Comparison of ENCODE assay signal across 25 cellular contexts in the genomic region with DNA sequence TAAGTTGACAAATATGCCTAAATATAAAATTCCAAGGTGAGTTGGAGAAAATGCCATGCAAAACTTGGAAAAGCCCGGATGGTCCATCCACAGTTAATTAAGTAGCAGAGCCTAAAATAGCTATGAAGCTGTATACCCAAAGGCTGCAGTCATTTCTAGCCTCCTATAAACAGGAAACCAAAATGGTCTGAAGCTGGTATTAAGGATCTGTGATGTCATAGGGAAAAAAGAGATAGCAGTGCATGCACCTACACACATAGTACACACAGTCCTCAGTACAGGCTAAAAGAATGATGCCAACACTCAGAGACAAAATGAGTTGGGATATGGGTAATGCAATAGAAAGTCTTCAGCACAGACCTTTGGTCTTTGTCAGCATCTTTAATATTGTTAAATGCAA.
A peak's percentile ranks its signal among the peaks of the same experiment; 100 is the strongest.
DNase-seq lines count a peak whose midpoint lies in the region; ATAC-seq and TF ChIP-seq lines count a peak whose summit lies in the region.
"Had no signal": no experiment of that assay in that cellular context is flagged by ENCODE, and none has a peak within 500 bp of the region (broad histone marks: within the 10 kb centered on the region; RNA-seq: fewer than 3 reads in every experiment).

No MANE protein-coding gene starts in this region.

- H3K27me3 Mint-ChIP-seq in CD4-positive, alpha-beta memory T cell: no peaks in the 10 kb centered on the region
- H3K27me3 Mint-ChIP-seq: B cell; CD8-positive, alpha-beta memory T cell; IgD-negative memory B cell; T-helper 17 cell had no signal

- no peak for TF ChIP-seq CTCF in WERI-Rb-1 (IDR thresholded peaks at IDR 0.05; ENCODE audit: low read depth, low read length)

- H3K36me3 ChIP-seq in WERI-Rb-1: no peaks in the 10 kb centered on the region
- H3K36me3 ChIP-seq in CD4-positive, alpha-beta memory T cell (ENCODE audit: insufficient read depth, low read length): no peaks in the 10 kb centered on the region
- H3K36me3 ChIP-seq: SJCRH30 had no signal

- in situ Hi-C loops in G401 (cut with HindIII; ENCODE audit: low sequenced_read_pairs) (no loop called here), ACHN (cut with HindIII; ENCODE audit: low pct_ligation_motif_present, low pct_unique_long_range_greater_than_20kb, low sequenced_read_pairs) (no loop called here)

- POLR2A ChIA-PET in CD4-positive, alpha-beta memory T cell (lab: Charles Lee; ENCODE audit: partially characterized antibody): no interaction called here

- no peaks in the 10 kb centered on the region for H3K36me3 Mint-ChIP-seq in CD4-positive, alpha-beta memory T cell
- H3K36me3 Mint-ChIP-seq: CD8-positive, alpha-beta memory T cell; IgD-negative memory B cell had no signal

- H3K27ac ChIP-seq in WERI-Rb-1: peak overlapping the region; percentile 7; the same call in 1 of the 2 replicates
- H3K27ac ChIP-seq in CD4-positive, alpha-beta memory T cell (ENCODE audit: low read depth, low read length): no peak overlapping the region
- H3K27ac ChIP-seq: C4-2B, KMS-11, SJCRH30 had no signal

- no peaks in the 10 kb centered on the region for H3K9me3 ChIP-seq in WERI-Rb-1 (ENCODE audit: severe bottlenecking)
- H3K9me3 ChIP-seq in CD4-positive, alpha-beta memory T cell (ENCODE audit: control insufficient read depth in 1 of 2, low read length in 2 of 2): no peaks in the 10 kb centered on the region
- H3K9me3 ChIP-seq: SJCRH30 had no signal

- peaks cover 0 to 3% (median 0%) of the 10 kb centered on the region in 8 donors for H3K9me3 Mint-ChIP-seq in CD4-positive, alpha-beta memory T cell

- no peaks in the 10 kb centered on the region for H3K4me1 ChIP-seq in CD4-positive, alpha-beta memory T cell (ENCODE audit: insufficient read depth, low read length)
- H3K4me1 ChIP-seq: SJCRH30 had no signal

- no peak for ATAC-seq in GM19463 (IDR thresholded peaks at IDR 0.05; ENCODE audit: unreplicated experiment)
- ATAC-seq: GM12878, HCT116, PC-3, Right ventricle myocardium inferior, SK-N-SH treated with all-trans-retinoic acid at 6 μM for 48 hours, T-helper 17 cell had no signal

- no peaks in the 10 kb centered on the region for H3K4me1 Mint-ChIP-seq in CD4-positive, alpha-beta memory T cell
- H3K4me1 Mint-ChIP-seq: B cell; CD8-positive, alpha-beta memory T cell; IgD-negative memory B cell; T-helper 17 cell had no signal

- no peak overlapping the region for H3K4me3 Mint-ChIP-seq in CD4-positive, alpha-beta memory T cell
- H3K4me3 Mint-ChIP-seq: B cell; CD8-positive, alpha-beta memory T cell; IgD-negative memory B cell; T-helper 17 cell had no signal

- H3K27ac Mint-ChIP-seq in CD4-positive, alpha-beta memory T cell: no peak overlapping the region
- H3K27ac Mint-ChIP-seq: B cell; CD8-positive, alpha-beta memory T cell; IgD-negative memory B cell; T-helper 17 cell had no signal

- H3K27me3 ChIP-seq in WERI-Rb-1 (ENCODE audit: insufficient read depth, low read depth, severe bottlenecking): no peaks in the 10 kb centered on the region
- H3K27me3 ChIP-seq in CD4-positive, alpha-beta memory T cell (ENCODE audit: insufficient read depth, low read length): no peaks in the 10 kb centered on the region
- H3K27me3 ChIP-seq: SJCRH30 had no signal

- no peak overlapping the region for H3K4me3 ChIP-seq in WERI-Rb-1 (ENCODE audit: low read depth, low read length)
- no peak overlapping the region for H3K4me3 ChIP-seq in CD4-positive, alpha-beta memory T cell (ENCODE audit: low read length in 2 of 2)
- H3K4me3 ChIP-seq: GM12878, SJCRH30 had no signal

- CTCF ChIA-PET in CD4-positive, alpha-beta memory T cell (lab: Charles Lee; ENCODE audit: partially characterized antibody): no interaction called here

- DNase-seq in G401 (ENCODE audit: low spot score): peak; percentile 62
- DNase-seq in NCI-H2171 treated with DMSO at 0.1 percent for 48 hours (lab: John Stamatoyannopoulos, UW): peak; percentile 85
- no peak for DNase-seq in WERI-Rb-1
- DNase-seq in NCI-H526 (lab: John Stamatoyannopoulos, UW): no peak
- no peak for DNase-seq in CD4-positive, alpha-beta memory T cell
- no peak for DNase-seq in ACHN
- DNase-seq: CD8-positive, alpha-beta memory T cell; GDM1; GOT3; MM.1S; NCI-H187 treated with DMSO at 0.1 percent for 48 hours; NCI-H748 treated with DMSO at 0.1 percent for 48 hours; NK-92 treated with Interleukin-12 subunit alpha and Interleukin-12 subunit beta, amount 100 ng/mL, for 24 hours; PC-3; SJCRH30; T-helper 17 cell had no signal

- intact Hi-C loops in CD4-positive, alpha-beta memory T cell (cut with micrococcal nuclease): no loop called here

Comparison
In these comparisons a context has a peak if more than half of its experiments do, and no peak if none do; other contexts are left out.
1. DNase-seq: peak in G401 (single experiment) and NCI-H2171 treated with DMSO at 0.1 percent for 48 hours (single experiment); none in WERI-Rb-1 (single experiment), NCI-H526 (0 of 2), CD4-positive, alpha-beta memory T cell (0 of 5) and ACHN (single experiment).